Comparison of ENCODE assay signal across 8 cellular contexts in the genomic region with DNA sequence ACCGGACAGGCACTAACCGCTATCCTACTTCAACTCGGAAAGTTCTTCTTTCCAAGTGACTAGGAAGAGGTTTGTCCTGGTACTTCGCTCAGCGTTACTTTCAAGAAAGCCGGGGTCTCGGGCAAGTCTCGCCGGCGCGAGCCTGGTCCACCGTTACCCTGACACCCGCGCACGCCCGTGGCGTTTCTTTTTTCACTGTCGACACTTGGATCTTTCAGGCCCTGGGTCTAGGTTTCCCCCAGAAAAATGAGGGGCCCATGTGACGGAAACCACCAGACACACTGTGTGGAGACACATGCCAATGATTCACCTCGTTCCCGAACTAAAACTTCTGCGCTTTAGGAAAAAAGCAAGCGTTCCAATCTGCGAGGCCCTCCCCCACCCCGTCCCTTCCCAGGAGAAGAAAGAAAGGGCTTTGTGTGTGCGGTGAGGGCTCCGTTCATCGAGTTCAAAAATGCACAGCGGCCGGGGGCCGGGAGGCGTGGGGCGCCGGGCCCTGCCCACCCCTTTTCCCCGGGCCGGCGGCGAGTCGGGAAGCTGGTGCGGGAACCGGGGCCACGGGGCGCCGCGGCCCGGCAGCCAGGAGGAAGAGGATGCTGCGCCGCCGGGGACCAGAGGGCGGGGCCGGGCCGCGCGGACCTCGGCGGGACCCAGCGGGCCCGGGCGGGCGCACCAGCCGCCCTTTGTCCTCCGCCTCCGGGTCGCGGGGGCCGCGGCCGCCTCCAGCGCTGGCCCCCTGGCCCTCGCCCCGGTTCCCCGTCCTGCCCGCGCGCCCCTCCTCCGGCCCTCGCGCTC. TPM values are rescaled to one million over a fixed set of nuclear protein-coding genes. Genes with fewer than 3 reads are reported as not detected.
DNase-seq lines count a peak whose midpoint lies in the region; FAIRE-seq and TF ChIP-seq lines count a peak whose summit lies in the region.

No MANE protein-coding gene starts in this region.

- H3K4me3 Mint-ChIP-seq in activated CD4-positive, alpha-beta memory T cell treated with anti-CD3 and anti-CD28 coated beads for 36 hours, result peak overlapping the region; percentile 59
- H3K4me3 Mint-ChIP-seq in neural crest cell, result peak overlapping the region; percentile 98

- peak; percentile 72 for DNase-seq in DMS 273 (lab: John Stamatoyannopoulos, UW; ENCODE audit: unreplicated experiment)
- DNase-seq in DMS 273 treated with DMSO at 0.1 percent for 48 hours (lab: John Stamatoyannopoulos, UW), result no peak
- DNase-seq in activated CD4-positive, alpha-beta memory T cell treated with anti-CD3 and anti-CD28 coated beads for 36 hours, result no peak
- DNase-seq in frontal cortex (ENCODE audit: low spot score in 2 of 2), result peak; percentile 64 to 70
- peak; percentile 57 for DNase-seq in neural crest cell (ENCODE audit: low read depth, low spot score)
- no peak for DNase-seq in GF-D8 (lab: John Stamatoyannopoulos, UW)
- DNase-seq in Kasumi-1 (lab: John Stamatoyannopoulos, UW), result no peak
- no peak for DNase-seq in effector CD8-positive, alpha-beta T cell (lab: John Stamatoyannopoulos, UW)

- FAIRE-seq in frontal cortex (lab: Jason Lieb, UNC), result no peak

- no peaks in the 10 kb centered on the region for H3K9me3 Mint-ChIP-seq in activated CD4-positive, alpha-beta memory T cell treated with anti-CD3 and anti-CD28 coated beads for 36 hours
- no peaks in the 10 kb centered on the region for H3K9me3 Mint-ChIP-seq in neural crest cell

- no peak for TF ChIP-seq CTCF in neural crest cell (conservative IDR thresholded peaks at IDR 0.05)

- CTCF ChIA-PET in activated CD4-positive, alpha-beta memory T cell treated with anti-CD3 and anti-CD28 coated beads for 36 hours (lab: Charles Lee), result no interaction called here

- peaks cover 10% of the 10 kb centered on the region for H3K4me1 Mint-ChIP-seq in activated CD4-positive, alpha-beta memory T cell treated with anti-CD3 and anti-CD28 coated beads for 36 hours (ENCODE audit: low read depth)
- H3K4me1 Mint-ChIP-seq in neural crest cell, result peaks cover 55% of the 10 kb centered on the region

- no peak overlapping the region for H3K27ac Mint-ChIP-seq in activated CD4-positive, alpha-beta memory T cell treated with anti-CD3 and anti-CD28 coated beads for 36 hours
- peak overlapping the region; percentile 98 for H3K27ac Mint-ChIP-seq in neural crest cell (ENCODE audit: unreplicated experiment)

- peaks cover 1% of the 10 kb centered on the region for H3K36me3 Mint-ChIP-seq in activated CD4-positive, alpha-beta memory T cell treated with anti-CD3 and anti-CD28 coated beads for 36 hours
- no peaks in the 10 kb centered on the region for H3K36me3 Mint-ChIP-seq in neural crest cell (ENCODE audit: low read depth)

- POLR2A ChIA-PET in activated CD4-positive, alpha-beta memory T cell treated with anti-CD3 and anti-CD28 coated beads for 36 hours (lab: Charles Lee), result no interaction called here

- peaks cover 53% of the 10 kb centered on the region for H3K27me3 Mint-ChIP-seq in activated CD4-positive, alpha-beta memory T cell treated with anti-CD3 and anti-CD28 coated beads for 36 hours
- H3K27me3 Mint-ChIP-seq in neural crest cell (ENCODE audit: low read depth), result peaks cover 24% of the 10 kb centered on the region

- intact Hi-C loops in activated CD4-positive, alpha-beta memory T cell treated with anti-CD3 and anti-CD28 coated beads for 36 hours (cut with micrococcal nuclease), result no loop called here

RNA-seq across cellular contexts. Expression of a gene that starts 2.6 kb away (rescaled TPM):
- not detected for total RNA-seq in activated CD4-positive, alpha-beta memory T cell treated with anti-CD3 and anti-CD28 coated beads for 36 hours
- total RNA-seq in frontal cortex (17.1 TPM), neural crest cell (86.1 and 87.9 TPM in 2 replicates)

Comparison
In these comparisons a context has a peak if more than half of its experiments do, and no peak if none do; other contexts are left out.
1. DNase-seq: peak in DMS 273 (single experiment), frontal cortex (2 of 2) and neural crest cell (single experiment); none in DMS 273 treated with DMSO at 0.1 percent for 48 hours (single experiment), activated CD4-positive, alpha-beta memory T cell treated with anti-CD3 and anti-CD28 coated beads for 36 hours (single experiment), GF-D8 (single experiment), Kasumi-1 (0 of 2) and effector CD8-positive, alpha-beta T cell (single experiment).
2. RNA of a gene that starts 2.6 kb away (total RNA-seq): 86.1 to 87.9 TPM in neural crest cell and 17.1 TPM in frontal cortex (single experiment); not detected in activated CD4-positive, alpha-beta memory T cell treated with anti-CD3 and anti-CD28 coated beads for 36 hours; every median in the first group is over 10 times any median in the second.